In genomic region chr1:3453203-3453761, GRCh38 we compare ENCODE assay signal across 8 cellular contexts. TPM values are rescaled to one million over a fixed set of nuclear protein-coding genes. Genes with fewer than 3 reads are reported as not detected.
DNase-seq lines count a peak whose midpoint lies in the region; ATAC-seq and TF ChIP-seq lines count a peak whose summit lies in the region.

No MANE protein-coding gene starts in this region.

- intact Hi-C loops in lower leg skin (cut with DNase I; ENCODE audit: low total_unique reads): loop anchor here (2.0 to 5.0 kb wide), 2 partner anchors 30 to 164 kb away; no protein-coding TSS in a partner anchor

- 13 to 16% methylated on average over 12 to 17 of the region's 18 CpGs for WGBS in lower leg skin, 2 donors

- H3K4me3 ChIP-seq in lower leg skin (ENCODE audit: low read depth, poor library complexity, severe bottlenecking): no peak overlapping the region

- DNase-seq in ACHN: peak; percentile 68
- DNase-seq in GM13976 (ENCODE audit: low spot score): peak; percentile 93
- DNase-seq in NCI-H2171 treated with DMSO at 0.1 percent for 48 hours (lab: John Stamatoyannopoulos, UW): peak; percentile 66
- DNase-seq in activated CD4-positive, alpha-beta T cell treated with anti-CD3 and anti-CD28 coated beads, Interleukin-2, amount 50 U/mL, for 4 hours: peak; percentile 64 to 69
- DNase-seq in dermis microvascular lymphatic vessel endothelial cell (ENCODE audit: low read depth in 2 of 2): peak; percentile 32 to 65
- peak; percentile 59 to 96 for DNase-seq in lower leg skin (ENCODE audit: low spot score in 2 of 2)
- peak; percentile 44 to 59 (median 57) for DNase-seq in stimulated activated CD4-positive, alpha-beta T cell treated with anti-CD3 and anti-CD28 coated beads, TNF-alpha, amount 100 ng/mL, for 48 hours (ENCODE audit: low read depth in 3 of 3)

- no peak for TF ChIP-seq POLR2A in lower leg skin (IDR thresholded peaks at IDR 0.05)

- no peak for ATAC-seq in HG03442 (IDR thresholded peaks at IDR 0.05; ENCODE audit: unreplicated experiment)

- TF ChIP-seq CTCF in GM13976 (IDR thresholded peaks at IDR 0.05; ENCODE audit: borderline replicate concordance, control extremely low read depth, extremely low read depth, insufficient read depth, missing control alignments): peak; percentile 98
- TF ChIP-seq CTCF in lower leg skin (IDR thresholded peaks at IDR 0.05): peak in 2 of 3 donors; percentile 59 to 77

- in situ Hi-C loops in ACHN (cut with HindIII; ENCODE audit: low pct_ligation_motif_present, low pct_unique_long_range_greater_than_20kb, low sequenced_read_pairs): no loop called here
- in situ Hi-C loops in GM13976 (cut with MboI; ENCODE audit: low sequenced_read_pairs, unreplicated experiment): no loop called here

RNA-seq across cellular contexts. Expression of gene ARHGEF16, which starts 1.2 kb away (rescaled TPM):
- total RNA-seq in dermis microvascular lymphatic vessel endothelial cell: 0.39 and 0.76 TPM in 2 replicates
- total RNA-seq in lower leg skin: 10 to 100 TPM in 2 of 4 donors, 1 to 10 TPM in 2; 7.9 to 11.5 (median 9.8) TPM
